In the genomic region with DNA sequence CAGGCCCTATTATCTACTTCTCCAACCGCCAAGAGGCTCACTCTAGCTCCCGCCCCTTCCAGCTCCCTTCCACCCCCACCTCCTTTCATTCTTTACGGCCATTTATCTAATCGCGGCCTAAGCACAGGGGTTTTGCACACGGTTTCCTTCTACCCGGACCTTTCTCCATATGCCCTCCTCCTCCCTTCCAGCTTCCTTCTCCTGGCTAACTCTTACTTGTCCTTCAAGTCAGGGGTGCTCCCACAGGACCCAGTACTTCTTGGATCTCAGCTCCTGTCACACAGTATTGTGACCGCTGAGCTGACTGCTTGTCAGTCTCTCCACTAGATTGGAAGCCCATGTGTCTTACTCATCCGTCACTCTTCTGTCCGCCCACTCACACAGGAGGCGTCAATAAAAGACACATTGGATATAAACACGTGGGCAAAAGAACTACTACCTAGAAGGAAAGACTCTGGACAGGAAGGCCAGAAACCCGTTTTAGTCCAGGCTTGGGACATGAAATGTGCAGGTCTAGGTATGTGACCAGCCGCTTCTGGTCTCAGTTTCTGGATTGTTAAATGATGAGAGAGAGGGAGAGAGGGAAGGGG, we compare ENCODE assay signal across 9 cellular contexts. TPM values are rescaled to one million over a fixed set of nuclear protein-coding genes. Genes with fewer than 3 reads are reported as not detected.
DNase-seq lines count a peak whose midpoint lies in the region; ATAC-seq and TF ChIP-seq lines count a peak whose summit lies in the region.
"Had no signal": no experiment of that assay in that cellular context is flagged by ENCODE, and none has a peak within 500 bp of the region (broad histone marks: within the 10 kb centered on the region; RNA-seq: fewer than 3 reads in every experiment).

No MANE protein-coding gene starts in this region.

- no peaks in the 10 kb centered on the region for H3K36me3 ChIP-seq in breast epithelium
- H3K36me3 ChIP-seq in OCI-LY7 (ENCODE audit: insufficient read depth, low read length): no peaks in the 10 kb centered on the region
- no peaks in the 10 kb centered on the region for H3K36me3 ChIP-seq in endocrine pancreas (ENCODE audit: control insufficient read depth, insufficient read depth, low read length)
- H3K36me3 ChIP-seq in suprapubic skin: no peaks in the 10 kb centered on the region
- no peaks in the 10 kb centered on the region for H3K36me3 ChIP-seq in ascending aorta

- H4K20me1 ChIP-seq in OCI-LY7 (ENCODE audit: insufficient read depth, low read length): no peaks in the 10 kb centered on the region

- TF ChIP-seq CTCF in MCF 10A (IDR thresholded peaks at IDR 0.05; ENCODE audit: unreplicated experiment) (no peak), breast epithelium (IDR thresholded peaks at IDR 0.05) (no peak), OCI-LY7 (conservative IDR thresholded peaks at IDR 0.05; ENCODE audit: low read length) (no peak), suprapubic skin (IDR thresholded peaks at IDR 0.05) (no peak), ascending aorta (IDR thresholded peaks at IDR 0.05) (no peak)

- no peaks in the 10 kb centered on the region for H3K4me1 Mint-ChIP-seq in MCF 10A (ENCODE audit: insufficient read depth, unreplicated experiment)

- peak overlapping the region; percentile 69 for H3K4me3 Mint-ChIP-seq in MCF 10A (ENCODE audit: unreplicated experiment)

- peak overlapping the region; percentile 95 for H2AFZ ChIP-seq in OCI-LY7 (ENCODE audit: low read length)

- no peak for ATAC-seq in GM21786 (IDR thresholded peaks at IDR 0.05; ENCODE audit: unreplicated experiment)

- 73% methylated on average over 14 of the region's 14 CpGs for WGBS in suprapubic skin

- H3K27ac ChIP-seq in breast epithelium (peak overlapping the region in 1 of 2 donors; percentile 32), OCI-LY7 (ENCODE audit: low read depth, low read length, poor library complexity, severe bottlenecking) (no peak overlapping the region), suprapubic skin (no peak overlapping the region), ascending aorta (no peak overlapping the region)
- H3K27ac ChIP-seq: psoas muscle had no signal

- H3K9ac ChIP-seq in endocrine pancreas (ENCODE audit: control insufficient read depth, insufficient read depth, low read length): peak overlapping the region; percentile 32

- peak overlapping the region in 1 of 3 donors; percentile 82 for H3K4me3 ChIP-seq in breast epithelium
- no peak overlapping the region for H3K4me3 ChIP-seq in OCI-LY7 (ENCODE audit: low read depth, low read length, poor library complexity, severe bottlenecking)
- H3K4me3 ChIP-seq in endocrine pancreas (ENCODE audit: control insufficient read depth, insufficient read depth, low read length): peak overlapping the region; percentile 22
- H3K4me3 ChIP-seq in suprapubic skin: peak overlapping the region; percentile 63
- no peak overlapping the region for H3K4me3 ChIP-seq in ascending aorta

- intact Hi-C loops in MCF 10A (cut with micrococcal nuclease) (loop anchor here (1.0 to 10.0 kb wide), 9 partner anchors 197 to 904 kb away; partner anchors contain the start of gene LOXL4), breast epithelium (cut with DNase I; ENCODE audit: low total_unique reads) (no loop called here), OCI-LY7 (cut with micrococcal nuclease; ENCODE audit: unreplicated experiment) (loop anchor here (1.0 to 10.0 kb wide), 4 partner anchors 197 to 780 kb away; no protein-coding TSS in a partner anchor), ascending aorta (cut with DNase I) (loop anchor here (1.0 to 2.0 kb wide), 2 partner anchors 706 to 779 kb away; no protein-coding TSS in a partner anchor)

- DNase-seq in MCF 10A (ENCODE audit: unreplicated experiment) (no peak), breast epithelium (ENCODE audit: low spot score in 2 of 2) (no peak), OCI-LY7 (ENCODE audit: low spot score) (no peak), suprapubic skin (ENCODE audit: low spot score in 2 of 2) (no peak), ascending aorta (ENCODE audit: low spot score in 2 of 2) (no peak), LoVo (ENCODE audit: low spot score) (no peak)

- peak overlapping the region; percentile 64; the same call in 1 of the 2 replicates for H3K4me2 ChIP-seq in OCI-LY7 (ENCODE audit: low read length)

- no peak for TF ChIP-seq POLR2A in breast epithelium (IDR thresholded peaks at IDR 0.05)
- no peak for TF ChIP-seq POLR2A in suprapubic skin (IDR thresholded peaks at IDR 0.05)

- no peaks in the 10 kb centered on the region for H3K79me2 ChIP-seq in OCI-LY7 (ENCODE audit: insufficient read depth, low read depth, low read length)

- CTCF ChIA-PET in MCF 10A (lab: Yijun Ruan, JAX): interaction anchor here (0.5 to 2.6 kb wide), 51 partner anchors 9 to 1591 kb away, joined by 3 to 22 read pairs (median 3); partner anchors contain the start of gene HPS1
- CTCF ChIA-PET in OCI-LY7 (lab: Charles Lee; ENCODE audit: unreplicated experiment): no interaction called here

- BruUV-seq in MCF 10A (replicated peaks; lab: Mats Ljungman, UMichigan): no TSS peak
- no TSS peak for BruUV-seq in OCI-LY7 (replicated peaks; lab: Mats Ljungman, UMichigan)

- POLR2A ChIA-PET in MCF 10A (lab: Yijun Ruan, JAX) (interaction anchor here (0.6 kb wide), 1 partner anchor 810 kb away, joined by 3 read pairs; no protein-coding TSS in a partner anchor), OCI-LY7 (lab: Charles Lee) (interaction anchor here (0.6 kb wide), 1 partner anchor 15 kb away, joined by 3 read pairs; no protein-coding TSS in a partner anchor)

- no peaks in the 10 kb centered on the region for H3K4me1 ChIP-seq in breast epithelium
- H3K4me1 ChIP-seq in OCI-LY7 (ENCODE audit: insufficient read depth, low read length, poor library complexity, severe bottlenecking): peaks cover 3% of the 10 kb centered on the region
- H3K4me1 ChIP-seq in endocrine pancreas (ENCODE audit: control insufficient read depth, insufficient read depth, low read length): no peaks in the 10 kb centered on the region
- H3K4me1 ChIP-seq in suprapubic skin: peaks cover 11% of the 10 kb centered on the region
- peaks cover 0 to 3% of the 10 kb centered on the region in 2 donors for H3K4me1 ChIP-seq in ascending aorta

- H3K36me3 Mint-ChIP-seq in MCF 10A (ENCODE audit: insufficient read depth, unreplicated experiment): no peaks in the 10 kb centered on the region

- H3K27ac Mint-ChIP-seq in MCF 10A (ENCODE audit: low read depth, unreplicated experiment): no peak overlapping the region

- no peak for TF ChIP-seq EP300 in suprapubic skin (IDR thresholded peaks at IDR 0.05)

- H3K9me2 ChIP-seq in OCI-LY7 (ENCODE audit: insufficient read depth, low read length): no peaks in the 10 kb centered on the region

- H3K27me3 ChIP-seq in breast epithelium (no peaks in the 10 kb centered on the region), endocrine pancreas (ENCODE audit: control insufficient read depth, insufficient read depth, low read length) (no peaks in the 10 kb centered on the region), suprapubic skin (no peaks in the 10 kb centered on the region), ascending aorta (no peaks in the 10 kb centered on the region)

- peaks cover 2% of the 10 kb centered on the region for H3K27me3 Mint-ChIP-seq in MCF 10A (ENCODE audit: insufficient read depth, unreplicated experiment)

- H3K9me3 Mint-ChIP-seq in MCF 10A (ENCODE audit: unreplicated experiment): no peaks in the 10 kb centered on the region

- H3K9me3 ChIP-seq in breast epithelium (no peaks in the 10 kb centered on the region), OCI-LY7 (ENCODE audit: low read length) (no peaks in the 10 kb centered on the region), endocrine pancreas (ENCODE audit: control insufficient read depth, low read length) (no peaks in the 10 kb centered on the region), suprapubic skin (no peaks in the 10 kb centered on the region), ascending aorta (no peaks in the 10 kb centered on the region)
- H3K9me3 ChIP-seq: psoas muscle had no signal

RNA-seq across cellular contexts. Expression of gene HPS1, which starts 20.3 kb away (rescaled TPM):
- total RNA-seq in MCF 10A (2022): 40.5 and 41.8 TPM in 2 replicates
- 10 to 100 TPM; 48.2 to 62.3 (median 61.8) TPM for total RNA-seq in breast epithelium
- total RNA-seq in OCI-LY7 (2014; rRNA removed; shearing (Covaris generic)): 44.5 and 53.2 TPM in 2 replicates
- 64.0 and 68.7 TPM in 2 replicates for total RNA-seq in OCI-LY7 (2022)
- total RNA-seq in suprapubic skin: 10 to 100 TPM; 46.5 to 83.5 (median 67.5) TPM
- total RNA-seq in ascending aorta: 42.7 TPM

RNA-seq across cellular contexts. Expression of gene PYROXD2, which starts 52.0 kb away (rescaled TPM):
- total RNA-seq in MCF 10A (2022): 4.0 and 7.9 TPM in 2 replicates
- total RNA-seq in breast epithelium: 10 to 100 TPM; 13.2 to 20.0 (median 17.4) TPM
- 0.41 and 0.51 TPM in 2 replicates for total RNA-seq in OCI-LY7 (2014; rRNA removed; shearing (Covaris generic))
- total RNA-seq in OCI-LY7 (2022): 4.0 and 4.3 TPM in 2 replicates
- total RNA-seq in suprapubic skin: 10 to 100 TPM in 1 of 4 donors, 1 to 10 TPM in 3; 4.3 to 20.3 (median 5.2) TPM
- total RNA-seq in ascending aorta: 5.6 TPM

Comparison
In these comparisons a context has a peak if more than half of its experiments do, and no peak if none do; other contexts are left out.
1. H3K4me3 ChIP-seq: peak in endocrine pancreas (single experiment) and suprapubic skin (single experiment); none in OCI-LY7 (single experiment) and ascending aorta (0 of 2).